1 cellular context compared by ENCODE assay signal in genomic region chr3:52176951-52177700, GRCh38.
A peak's percentile ranks its signal among the peaks of the same experiment; 100 is the strongest.
TF ChIP-seq lines count a peak whose summit lies in the region.

No MANE protein-coding gene starts in this region.

TF ChIP-seq in liver, 16 proteins besides CTCF, POLR2A, EP300 and RAD21 (continued from another document):
- TF ChIP-seq REST (IDR thresholded peaks at IDR 0.05) (peak; percentile 80), RXRA (IDR thresholded peaks at IDR 0.05) (peak; percentile 99 to 100), TAF1 (conservative IDR thresholded peaks at IDR 0.05) (no peak), YY1 (IDR thresholded peaks at IDR 0.05) (peak; percentile 94)
TF ChIP-seq in liver: peak in this region for 15.
